Comparison of ENCODE assay signal across 15 cellular contexts in genomic region chr3:67601919-67602608, GRCh38. TPM values are rescaled to one million over a fixed set of nuclear protein-coding genes. Genes with fewer than 3 reads are reported as not detected.
DNase-seq lines count a peak whose midpoint lies in the region; ATAC-seq and TF ChIP-seq lines count a peak whose summit lies in the region.
"Had no signal": no experiment of that assay in that cellular context is flagged by ENCODE, and none has a peak within 500 bp of the region (broad histone marks: within the 10 kb centered on the region; RNA-seq: fewer than 3 reads in every experiment).

No MANE protein-coding gene starts in this region.

- POLR2A ChIA-PET in CD4-positive, alpha-beta T cell (lab: Charles Lee) = interaction anchor here (0.7 to 1.0 kb wide), 4 partner anchors 9 to 655 kb away, joined by 3 read pairs; partner anchors contain the start of gene SUCLG2
- POLR2A ChIA-PET in activated CD8-positive, alpha-beta T cell treated with anti-CD3 and anti-CD28 coated beads, Interleukin-2, amount 10 ng/mL, durations not matched to agents 7 days and 5 days (lab: Charles Lee) = interaction anchor here (0.9 kb wide), 1 partner anchor 54 kb away, joined by 3 read pairs; no protein-coding TSS in a partner anchor

- H3K27ac ChIP-seq in CD4-positive, alpha-beta T cell (ENCODE audit: low read depth, low read length) = no peak overlapping the region
- no peak overlapping the region for H3K27ac ChIP-seq in coronary artery
- H3K27ac ChIP-seq: BLaER1 treated with 17β-estradiol and CSF1 and Interleukin-3, amounts not matched to agents 10 nM and 100 nM; heart left ventricle; right atrium auricular region; VCaP had no signal

- H3K4me3 Mint-ChIP-seq in CD4-positive, alpha-beta T cell = peak overlapping the region; percentile 74
- peak overlapping the region; percentile 46 for H3K4me3 Mint-ChIP-seq in activated CD8-positive, alpha-beta T cell treated with anti-CD3 and anti-CD28 coated beads, Interleukin-2, amount 10 ng/mL, durations not matched to agents 7 days and 5 days
- H3K4me3 Mint-ChIP-seq in immature natural killer cell = peak overlapping the region; percentile 32 to 80 (median 73)
- H3K4me3 Mint-ChIP-seq: nephron had no signal

- H3K27me3 Mint-ChIP-seq in CD4-positive, alpha-beta T cell = no peaks in the 10 kb centered on the region
- H3K27me3 Mint-ChIP-seq in activated CD8-positive, alpha-beta T cell treated with anti-CD3 and anti-CD28 coated beads, Interleukin-2, amount 10 ng/mL, durations not matched to agents 7 days and 5 days (ENCODE audit: low read depth) = no peaks in the 10 kb centered on the region
- H3K27me3 Mint-ChIP-seq in immature natural killer cell (ENCODE audit: low read depth in 3 of 3) = peaks cover 0 to 2% (median 0%) of the 10 kb centered on the region in 3 donors

- peak in 1 of 10 experiments; percentile 1 for DNase-seq in CD4-positive, alpha-beta T cell
- peak; percentile 51 for DNase-seq in activated CD8-positive, alpha-beta T cell treated with anti-CD3 and anti-CD28 coated beads, Interleukin-2, amount 10 ng/mL, durations not matched to agents 7 days and 5 days
- peak in 1 of 3 donors; percentile 14 for DNase-seq in immature natural killer cell
- DNase-seq in central memory CD4-positive, alpha-beta T cell = no peak
- DNase-seq in coronary artery (ENCODE audit: low spot score) = no peak
- DNase-seq: heart left ventricle, Karpas-422, left colon, NCI-H2029 had no signal

- H3K27ac Mint-ChIP-seq in CD4-positive, alpha-beta T cell = peak overlapping the region; percentile 57
- H3K27ac Mint-ChIP-seq in activated CD8-positive, alpha-beta T cell treated with anti-CD3 and anti-CD28 coated beads, Interleukin-2, amount 10 ng/mL, durations not matched to agents 7 days and 5 days = peak overlapping the region; percentile 75
- H3K27ac Mint-ChIP-seq in immature natural killer cell = peak overlapping the region; percentile 16 to 82 (median 72)
- H3K27ac Mint-ChIP-seq: nephron had no signal

- peaks cover 84% of the 10 kb centered on the region for H3K4me1 Mint-ChIP-seq in CD4-positive, alpha-beta T cell (ENCODE audit: low read depth)
- peaks cover 71% of the 10 kb centered on the region for H3K4me1 Mint-ChIP-seq in activated CD8-positive, alpha-beta T cell treated with anti-CD3 and anti-CD28 coated beads, Interleukin-2, amount 10 ng/mL, durations not matched to agents 7 days and 5 days (ENCODE audit: low read depth)
- H3K4me1 Mint-ChIP-seq in immature natural killer cell = peaks cover 52 to 63% of the 10 kb centered on the region in 2 donors
- H3K4me1 Mint-ChIP-seq: nephron had no signal

- peak; percentile 58 for ATAC-seq in CD4-positive, alpha-beta T cell (ENCODE audit: poor library complexity)
- ATAC-seq in GM19324 (IDR thresholded peaks at IDR 0.05; ENCODE audit: low FRiP score, unreplicated experiment) = peak; percentile 50
- peak; percentile 90 for ATAC-seq in activated CD8-positive, alpha-beta T cell treated with anti-CD3 and anti-CD28 coated beads, Interleukin-2, amount 10 ng/mL, durations not matched to agents 7 days and 5 days
- ATAC-seq in GM21528 (IDR thresholded peaks at IDR 0.05; ENCODE audit: low FRiP score, unreplicated experiment) = no peak
- ATAC-seq: heart left ventricle, left colon had no signal

- H3K36me3 Mint-ChIP-seq in CD4-positive, alpha-beta T cell (ENCODE audit: low read depth) = peaks cover 51% of the 10 kb centered on the region
- peaks cover 67% of the 10 kb centered on the region for H3K36me3 Mint-ChIP-seq in activated CD8-positive, alpha-beta T cell treated with anti-CD3 and anti-CD28 coated beads, Interleukin-2, amount 10 ng/mL, durations not matched to agents 7 days and 5 days (ENCODE audit: low read depth)
- peaks cover 14 to 16% (median 15%) of the 10 kb centered on the region in 3 donors for H3K36me3 Mint-ChIP-seq in immature natural killer cell

- CTCF ChIA-PET in CD4-positive, alpha-beta T cell (lab: Charles Lee) = no interaction called here
- CTCF ChIA-PET in activated CD8-positive, alpha-beta T cell treated with anti-CD3 and anti-CD28 coated beads, Interleukin-2, amount 10 ng/mL, durations not matched to agents 7 days and 5 days (lab: Charles Lee) = interaction anchor here (0.7 to 1.5 kb wide), 4 partner anchors 11 to 34 kb away, joined by 3 to 4 read pairs (median 3); no protein-coding TSS in a partner anchor

- H3K4me3 ChIP-seq in coronary artery = no peak overlapping the region
- H3K4me3 ChIP-seq: BLaER1 treated with 17β-estradiol and CSF1 and Interleukin-3, amounts not matched to agents 10 nM and 100 nM; heart left ventricle; right atrium auricular region had no signal

- H3K27me3 ChIP-seq in CD4-positive, alpha-beta T cell (ENCODE audit: control insufficient read depth, insufficient read depth, low read length) = no peaks in the 10 kb centered on the region
- H3K27me3 ChIP-seq: BLaER1 treated with 17β-estradiol and CSF1 and Interleukin-3, amounts not matched to agents 10 nM and 100 nM; heart left ventricle; right atrium auricular region had no signal

- no peaks in the 10 kb centered on the region for H3K9me3 ChIP-seq in CD4-positive, alpha-beta T cell (ENCODE audit: control insufficient read depth, low read length)
- H3K9me3 ChIP-seq: BLaER1 treated with 17β-estradiol and CSF1 and Interleukin-3, amounts not matched to agents 10 nM and 100 nM; heart left ventricle; right atrium auricular region had no signal

- H3K9me3 Mint-ChIP-seq in CD4-positive, alpha-beta T cell = no peaks in the 10 kb centered on the region
- no peaks in the 10 kb centered on the region for H3K9me3 Mint-ChIP-seq in activated CD8-positive, alpha-beta T cell treated with anti-CD3 and anti-CD28 coated beads, Interleukin-2, amount 10 ng/mL, durations not matched to agents 7 days and 5 days (ENCODE audit: insufficient read depth)
- no peaks in the 10 kb centered on the region for H3K9me3 Mint-ChIP-seq in immature natural killer cell
- H3K9me3 Mint-ChIP-seq: nephron had no signal

- no peak for TF ChIP-seq CTCF in CD4-positive, alpha-beta T cell (IDR thresholded peaks at IDR 0.05)
- no peak for TF ChIP-seq CTCF in coronary artery (IDR thresholded peaks at IDR 0.05)

- intact Hi-C loops in CD4-positive, alpha-beta T cell (cut with DNase I, micrococcal nuclease) = no loop called here

RNA-seq across cellular contexts. Expression of gene SUCLG2, which starts 52.3 kb away (rescaled TPM):
- 10 to 100 TPM; 51.7 to 52.4 TPM for total RNA-seq in CD4-positive, alpha-beta T cell
- total RNA-seq in activated CD8-positive, alpha-beta T cell treated with anti-CD3 and anti-CD28 coated beads, Interleukin-2, amount 10 ng/mL, durations not matched to agents 7 days and 5 days = 10 to 100 TPM; 51.7 to 55.0 TPM
- polyA plus RNA-seq in immature natural killer cell = 10 to 100 TPM; 49.4 to 67.1 (median 58.2) TPM
